Comparison of ENCODE assay signal across 17 cellular contexts in genomic region chr3:170735821-170736220, GRCh38.
"Had no signal": no experiment of that assay in that cellular context is flagged by ENCODE, and none has a peak within 500 bp of the region (broad histone marks: within the 10 kb centered on the region; RNA-seq: fewer than 3 reads in every experiment).

No MANE protein-coding gene starts in this region.

- H2AFZ ChIP-seq: neural progenitor cell had no signal

- H3K4me3 ChIP-seq: gastrocnemius medialis, neural progenitor cell, spleen, thyroid gland had no signal

- ATAC-seq: activated naive CD8-positive, alpha-beta T cell treated with anti-CD3 and anti-CD28 coated beads, Interleukin-2, amount 50 U/mL, for 24 hours; gastrocnemius medialis; naive thymus-derived CD4-positive, alpha-beta T cell had no signal

- H3K27me3 ChIP-seq: gastrocnemius medialis, neural progenitor cell, thyroid gland had no signal

- H3K9ac ChIP-seq: neural progenitor cell had no signal

- H3K27ac ChIP-seq: gastrocnemius medialis, neural progenitor cell, spleen had no signal

- H3K4me2 ChIP-seq: neural progenitor cell had no signal

- H3K9me3 ChIP-seq: gastrocnemius medialis, spleen, thyroid gland had no signal

- DNase-seq: activated CD4-positive, alpha-beta memory T cell treated with anti-CD3 and anti-CD28 coated beads for 36 hours; activated CD4-positive, alpha-beta T cell treated with anti-CD3 and anti-CD28 coated beads for 48 hours; activated gamma-delta T cell; activated naive CD4-positive, alpha-beta T cell treated with anti-CD3 and anti-CD28 coated beads, Interleukin-2, amount 50 U/mL, for 16 hours; activated naive CD8-positive, alpha-beta T cell treated with anti-CD3 and anti-CD28 coated beads, Interleukin-2, amount 50 U/mL, for 24 hours; aorta; effector CD8-positive, alpha-beta T cell; erythroblast; gastrocnemius medialis; hypothalamus; naive thymus-derived CD4-positive, alpha-beta T cell; retina; spleen; stimulated activated CD4-positive, alpha-beta T cell treated with anti-CD3 and anti-CD28 coated beads, Interleukin-4, amount 100 ng/mL, for 1 hour; stimulated activated naive CD4-positive, alpha-beta T cell; thyroid gland had no signal

- H3K36me3 ChIP-seq: gastrocnemius medialis, neural progenitor cell, spleen, thyroid gland had no signal

- H3K4me1 ChIP-seq: gastrocnemius medialis, spleen had no signal
